ENCODE assay signal across 10 cellular contexts in the genomic region with DNA sequence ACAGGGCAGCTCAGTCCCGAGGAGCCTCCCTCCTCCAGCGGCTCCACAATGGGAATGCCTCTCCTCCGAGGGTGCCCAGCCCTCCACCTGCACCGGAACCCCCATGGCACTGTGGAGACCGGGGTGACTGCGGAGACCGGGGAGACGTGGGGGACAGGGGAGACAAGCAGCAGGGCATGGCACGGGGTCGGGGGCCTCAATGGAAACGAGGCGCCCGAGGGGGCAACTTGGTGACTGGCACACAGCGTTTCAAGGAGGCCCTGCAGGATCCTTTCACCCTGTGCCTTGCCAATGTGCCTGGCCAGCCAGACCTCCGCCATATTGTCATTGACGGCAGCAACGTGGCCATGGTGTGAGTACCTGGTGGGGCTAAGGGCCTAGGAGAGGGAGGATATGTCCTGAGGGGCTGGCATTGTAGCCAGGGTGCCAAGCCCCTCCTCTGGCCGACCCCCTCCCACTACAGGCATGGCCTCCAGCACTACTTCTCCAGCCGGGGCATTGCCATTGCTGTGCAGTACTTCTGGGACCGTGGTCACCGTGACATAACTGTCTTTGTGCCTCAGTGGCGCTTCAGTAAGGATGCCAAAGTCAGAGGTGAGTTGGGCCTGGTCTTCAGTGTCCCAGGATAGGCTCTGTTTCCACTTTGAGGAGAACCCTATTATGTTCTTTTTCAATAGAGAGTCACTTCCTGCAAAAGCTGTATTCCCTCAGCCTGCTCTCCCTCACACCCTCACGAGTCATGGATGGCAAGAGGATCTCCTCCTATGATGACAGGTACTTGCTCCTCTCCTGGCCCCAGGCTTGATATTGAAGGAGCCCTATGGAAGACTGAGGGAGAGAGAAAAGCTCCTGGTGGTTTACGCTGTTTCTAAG. TPM values are rescaled to one million over a fixed set of nuclear protein-coding genes. Genes with fewer than 3 reads are reported as not detected.
DNase-seq lines count a peak whose midpoint lies in the region; FAIRE-seq and TF ChIP-seq lines count a peak whose summit lies in the region.
"Had no signal": no experiment of that assay in that cellular context is flagged by ENCODE, and none has a peak within 500 bp of the region (broad histone marks: within the 10 kb centered on the region; RNA-seq: fewer than 3 reads in every experiment).

No MANE protein-coding gene starts in this region.

- no peak for FAIRE-seq in endothelial cell of umbilical vein (lab: Jason Lieb, UNC)
- FAIRE-seq: urothelium cell line had no signal

- H2AFZ ChIP-seq in KMS-11 (ENCODE audit: low read depth): no peak overlapping the region
- H2AFZ ChIP-seq in endothelial cell of umbilical vein (ENCODE audit: low read depth, low read length): no peak overlapping the region

- no peak for TF ChIP-seq EP300 in ovary (IDR thresholded peaks at IDR 0.05)

- CTCF ChIA-PET in endothelial cell of umbilical vein (lab: Charles Lee): interaction anchor here (0.6 to 10.2 kb wide), 37 partner anchors 9 to 318 kb away, joined by 3 to 811 read pairs (median 10); a partner anchor contains a TSS

- H3K4me3 ChIP-seq in BLaER1 treated with 17β-estradiol and CSF1 and Interleukin-3, amounts not matched to agents 10 nM and 100 nM: peak overlapping the region in 8 of 10 experiments; percentile 12 to 91 (median 84); a peak in 13 of 20 replicates
- H3K4me3 ChIP-seq in KMS-11 (IDR thresholded peaks at IDR 0.05; ENCODE audit: insufficient read depth, low read depth, low read length) (no peak overlapping the region), endothelial cell of umbilical vein (replicated peaks in 1 of 3; ENCODE audit: insufficient read depth in 1 of 3, low read depth in 1 of 3, low read length in 3 of 3) (peak overlapping the region in 1 of 3 experiments; percentile 12), ovary (no peak overlapping the region)

- H3K9ac ChIP-seq in BLaER1 treated with 17β-estradiol and CSF1 and Interleukin-3, amounts not matched to agents 10 nM and 100 nM: peak overlapping the region; percentile 38 to 99 (median 95); a peak in 18 of 22 replicates
- H3K9ac ChIP-seq in KMS-11 (no peak overlapping the region), endothelial cell of umbilical vein (replicated peaks; ENCODE audit: extremely low read depth, insufficient read depth, low read length) (no peak overlapping the region)

- H3K9me1 ChIP-seq in endothelial cell of umbilical vein (replicated peaks; ENCODE audit: control insufficient read depth, extremely low read depth, insufficient read depth, low read length): no peaks in the 10 kb centered on the region

- no peaks in the 10 kb centered on the region for H3K27me3 ChIP-seq in BLaER1 treated with 17β-estradiol and CSF1 and Interleukin-3, amounts not matched to agents 10 nM and 100 nM
- H3K27me3 ChIP-seq in KMS-11 (ENCODE audit: insufficient read depth, low read depth) (no peaks in the 10 kb centered on the region), endothelial cell of umbilical vein (ENCODE audit: control insufficient read depth in 2 of 2, insufficient read depth in 2 of 2, low read length in 2 of 2) (no peaks in the 10 kb centered on the region), ovary (no peaks in the 10 kb centered on the region)

- TF ChIP-seq POLR2A in endothelial cell of umbilical vein (IDR thresholded peaks at IDR 0.05; ENCODE audit: low read depth, low read length) (no peak), ovary (IDR thresholded peaks at IDR 0.05) (no peak)

- peaks cover 22 to 51% (median 40%) of the 10 kb centered on the region in 11 experiments for H3K36me3 ChIP-seq in BLaER1 treated with 17β-estradiol and CSF1 and Interleukin-3, amounts not matched to agents 10 nM and 100 nM
- H3K36me3 ChIP-seq in KMS-11 (ENCODE audit: insufficient read depth) (no peaks in the 10 kb centered on the region), endothelial cell of umbilical vein (ENCODE audit: control insufficient read depth in 2 of 2, extremely low read depth in 1 of 2, insufficient read depth in 2 of 2, low read length in 2 of 2) (peaks cover 7 to 18% of the 10 kb centered on the region in 2 experiments), ovary (no peaks in the 10 kb centered on the region)

- H3K27ac ChIP-seq in BLaER1 treated with 17β-estradiol and CSF1 and Interleukin-3, amounts not matched to agents 10 nM and 100 nM: peak overlapping the region in 7 of 11 experiments; percentile 12 to 98 (median 41); a peak in 10 of 22 replicates
- H3K27ac ChIP-seq in KMS-11 (no peak overlapping the region), endothelial cell of umbilical vein (ENCODE audit: insufficient read depth, low read depth, low read length) (no peak overlapping the region), ovary (peak overlapping the region in 1 of 2 donors; percentile 99)

- BruUV-seq in endothelial cell of umbilical vein (replicated peaks; lab: Mats Ljungman, UMichigan): no TSS peak

- peaks cover 76 to 93% (median 89%) of the 10 kb centered on the region in 10 experiments for H3K4me1 ChIP-seq in BLaER1 treated with 17β-estradiol and CSF1 and Interleukin-3, amounts not matched to agents 10 nM and 100 nM
- H3K4me1 ChIP-seq in KMS-11 (ENCODE audit: low read depth, poor library complexity, severe bottlenecking) (peaks cover 18% of the 10 kb centered on the region), endothelial cell of umbilical vein (ENCODE audit: control insufficient read depth, extremely low read depth, insufficient read depth, low read length) (peaks cover 48% of the 10 kb centered on the region), ovary (ENCODE audit: insufficient read depth) (peaks cover 10% of the 10 kb centered on the region)

- H3K4me2 ChIP-seq in BLaER1 treated with 17β-estradiol and CSF1 and Interleukin-3, amounts not matched to agents 10 nM and 100 nM: peak overlapping the region; percentile 88 to 99 (median 98)
- H3K4me2 ChIP-seq in KMS-11: peak overlapping the region; percentile 78; the same call in 1 of the 2 replicates
- peak overlapping the region; percentile 1 for H3K4me2 ChIP-seq in endothelial cell of umbilical vein (ENCODE audit: insufficient read depth, low read length)

- TF ChIP-seq CTCF in KMS-11 (conservative IDR thresholded peaks at IDR 0.05; ENCODE audit: low read depth, low read length): no peak
- TF ChIP-seq CTCF in endothelial cell of umbilical vein (IDR thresholded peaks at IDR 0.05; ENCODE audit: extremely low read depth in 1 of 2, insufficient read depth in 1 of 2, low read depth in 1 of 2, low read length in 2 of 2): no peak
- no peak for TF ChIP-seq CTCF in ovary (IDR thresholded peaks at IDR 0.05)

- 62 to 72% (median 66%) methylated on average over 24 of the region's 24 CpGs for WGBS in ovary, 3 donors

- no peaks in the 10 kb centered on the region for H3K79me2 ChIP-seq in KMS-11 (ENCODE audit: insufficient read depth, low read depth)
- peaks cover 23% of the 10 kb centered on the region for H3K79me2 ChIP-seq in endothelial cell of umbilical vein (ENCODE audit: control insufficient read depth, insufficient read depth, low read length)

- dilution Hi-C loops in endothelial cell of umbilical vein (cut with MboI; ENCODE audit: extremely low pct_ligation_motif_present, low sequenced_read_pairs): no loop called here

- peaks cover 4 to 44% (median 21%) of the 10 kb centered on the region in 11 experiments; a peak in 15 of 22 replicates for H4K20me1 ChIP-seq in BLaER1 treated with 17β-estradiol and CSF1 and Interleukin-3, amounts not matched to agents 10 nM and 100 nM
- no peaks in the 10 kb centered on the region for H4K20me1 ChIP-seq in KMS-11 (ENCODE audit: insufficient read depth)
- H4K20me1 ChIP-seq in endothelial cell of umbilical vein (replicated peaks; ENCODE audit: control insufficient read depth, extremely low read depth, insufficient read depth, low read length): no peaks in the 10 kb centered on the region

- POLR2A ChIA-PET in endothelial cell of umbilical vein (lab: Charles Lee): interaction anchor here (0.7 to 3.2 kb wide), 8 partner anchors 10 to 338 kb away, joined by 3 to 36 read pairs (median 4); a partner anchor contains a TSS

- intact Hi-C loops in endothelial cell of umbilical vein (cut with micrococcal nuclease): loop anchor here (5.0 kb wide), 1 partner anchor 285 kb away; a partner anchor contains a TSS
- intact Hi-C loops in ovary (cut with DNase I): loop anchor here in 3 of 4 donors (1.0 to 5.0 kb wide), 4 partner anchors 32 to 190 kb away; a partner anchor contains a TSS

- no peak for DNase-seq in endothelial cell of umbilical vein (ENCODE audit: low read depth, low spot score)
- peak; percentile 24 to 53 (median 51) for DNase-seq in ovary
- DNase-seq in effector CD8-positive, alpha-beta T cell (lab: John Stamatoyannopoulos, UW): no peak
- no peak for DNase-seq in D341Med (ENCODE audit: low spot score)
- DNase-seq in COR-L47 (lab: John Stamatoyannopoulos, UW): no peak
- DNase-seq in stimulated activated CD4-positive, alpha-beta T cell treated with anti-CD3 and anti-CD28 coated beads, Interleukin-12 subunit alpha, Interleukin-12 subunit beta, amount 100 ng/mL, for 4 hours: no peak
- DNase-seq: cortex of kidney had no signal

- no peaks in the 10 kb centered on the region for H3K9me3 ChIP-seq in BLaER1 treated with 17β-estradiol and CSF1 and Interleukin-3, amounts not matched to agents 10 nM and 100 nM (replicated peaks in 1 of 11)
- H3K9me3 ChIP-seq in endothelial cell of umbilical vein (replicated peaks; ENCODE audit: control insufficient read depth, insufficient read depth, low read length) (no peaks in the 10 kb centered on the region), ovary (no peaks in the 10 kb centered on the region)

RNA-seq across cellular contexts. Expression of a gene that starts 2.7 kb away (rescaled TPM):
- total RNA-seq in endothelial cell of umbilical vein (63.3 and 66.7 TPM in 2 replicates), ovary (10 to 100 TPM; 41.1 to 84.8 (median 67.8) TPM)
- polyA plus RNA-seq in endothelial cell of umbilical vein (25.2 and 25.4 TPM in 2 replicates), ovary (10 to 100 TPM; 35.1 to 44.4 TPM)
- polyA plus RNA-seq in endothelial cell of umbilical vein (2011; cell fraction: cytosol; rRNA removed): 19.6 and 24.3 TPM in 2 replicates
- polyA plus RNA-seq in endothelial cell of umbilical vein (2011; cell fraction: nucleus; rRNA removed): 99.3 and 103 TPM in 2 replicates
- polyA plus RNA-seq in endothelial cell of umbilical vein (2012): 39.1 and 39.8 TPM in 2 replicates
- polyA minus RNA-seq in endothelial cell of umbilical vein: 59.9 and 60.3 TPM in 2 replicates
- 7.4 TPM for polyA minus RNA-seq in endothelial cell of umbilical vein (2011; cell fraction: cytosol; rRNA and poly(A)+ RNA removed)
- polyA minus RNA-seq in endothelial cell of umbilical vein (2011; cell fraction: nucleus; rRNA and poly(A)+ RNA removed): 72.1 and 82.5 TPM in 2 replicates

RNA-seq across cellular contexts. Expression of a gene that starts 3.0 kb away (rescaled TPM):
- total RNA-seq in endothelial cell of umbilical vein (5.0 and 8.6 TPM in 2 replicates), ovary (10 to 100 TPM in 1 of 7 donors, 1 to 10 TPM in 6; 2.0 to 10.5 (median 4.7) TPM)
- polyA plus RNA-seq in endothelial cell of umbilical vein (7.8 and 7.9 TPM in 2 replicates), ovary (1 to 10 TPM; 5.8 to 7.5 TPM)
- polyA plus RNA-seq in endothelial cell of umbilical vein (2011; cell fraction: cytosol; rRNA removed): 3.4 and 4.2 TPM in 2 replicates
- 27.9 and 31.3 TPM in 2 replicates for polyA plus RNA-seq in endothelial cell of umbilical vein (2011; cell fraction: nucleus; rRNA removed)
- 4.2 and 5.1 TPM in 2 replicates for polyA plus RNA-seq in endothelial cell of umbilical vein (2012)
- polyA minus RNA-seq in endothelial cell of umbilical vein: 4.4 and 6.1 TPM in 2 replicates
- not detected for polyA minus RNA-seq in endothelial cell of umbilical vein (2011; cell fraction: cytosol; rRNA and poly(A)+ RNA removed)
- polyA minus RNA-seq in endothelial cell of umbilical vein (2011; cell fraction: nucleus; rRNA and poly(A)+ RNA removed): 6.4 and 8.2 TPM in 2 replicates

RNA-seq across cellular contexts. Expression of a gene that starts 10.1 kb away (rescaled TPM):
- total RNA-seq in endothelial cell of umbilical vein: 38.6 and 40.2 TPM in 2 replicates
- 72.6 and 89.8 TPM in 2 replicates for polyA plus RNA-seq in endothelial cell of umbilical vein
- polyA plus RNA-seq in endothelial cell of umbilical vein (2011; cell fraction: cytosol; rRNA removed): 52.3 and 53.0 TPM in 2 replicates
- polyA plus RNA-seq in endothelial cell of umbilical vein (2011; cell fraction: nucleus; rRNA removed): 192 and 200 TPM in 2 replicates
- polyA plus RNA-seq in endothelial cell of umbilical vein (2012): 25.9 and 26.8 TPM in 2 replicates
- polyA minus RNA-seq in endothelial cell of umbilical vein: 17.2 and 18.1 TPM in 2 replicates
- 19.7 TPM for polyA minus RNA-seq in endothelial cell of umbilical vein (2011; cell fraction: cytosol; rRNA and poly(A)+ RNA removed)
- 31.2 and 39.9 TPM in 2 replicates for polyA minus RNA-seq in endothelial cell of umbilical vein (2011; cell fraction: nucleus; rRNA and poly(A)+ RNA removed)
- 10 to 100 TPM; 46.2 to 68.8 (median 62.4) TPM for total RNA-seq in ovary
- 10 to 100 TPM; 33.4 to 65.7 TPM for polyA plus RNA-seq in ovary

RNA-seq across cellular contexts. Expression of a gene that starts 33.7 kb away (rescaled TPM):
- total RNA-seq in endothelial cell of umbilical vein: 42.8 and 45.1 TPM in 2 replicates
- polyA plus RNA-seq in endothelial cell of umbilical vein: 37.2 and 38.8 TPM in 2 replicates
- polyA plus RNA-seq in endothelial cell of umbilical vein (2011; cell fraction: cytosol; rRNA removed): 27.6 and 28.6 TPM in 2 replicates
- 59.8 and 66.2 TPM in 2 replicates for polyA plus RNA-seq in endothelial cell of umbilical vein (2011; cell fraction: nucleus; rRNA removed)
- polyA plus RNA-seq in endothelial cell of umbilical vein (2012): 25.5 and 35.2 TPM in 2 replicates
- 56.5 and 59.7 TPM in 2 replicates for polyA minus RNA-seq in endothelial cell of umbilical vein
- not detected for polyA minus RNA-seq in endothelial cell of umbilical vein (2011; cell fraction: cytosol; rRNA and poly(A)+ RNA removed)
- 27.5 and 30.6 TPM in 2 replicates for polyA minus RNA-seq in endothelial cell of umbilical vein (2011; cell fraction: nucleus; rRNA and poly(A)+ RNA removed)
- 10 to 100 TPM; 22.5 to 76.0 (median 63.6) TPM for total RNA-seq in ovary
- 10 to 100 TPM; 22.0 to 26.2 TPM for polyA plus RNA-seq in ovary

Comparison
In these comparisons a context has a peak if more than half of its experiments do, and no peak if none do; other contexts are left out.
1. H3K27ac ChIP-seq: peak in BLaER1 treated with 17β-estradiol and CSF1 and Interleukin-3, amounts not matched to agents 10 nM and 100 nM (7 of 11); none in KMS-11 (single experiment) and endothelial cell of umbilical vein (single experiment).
2. H3K4me2 ChIP-seq: peak in every context shown above with its lines; median percentile 98 in BLaER1 treated with 17β-estradiol and CSF1 and Interleukin-3, amounts not matched to agents 10 nM and 100 nM; 78 in KMS-11; 1 in endothelial cell of umbilical vein.
3. H3K4me3 ChIP-seq: peak in BLaER1 treated with 17β-estradiol and CSF1 and Interleukin-3, amounts not matched to agents 10 nM and 100 nM (8 of 10); none in KMS-11 (single experiment) and ovary (single experiment).
4. H3K9ac ChIP-seq: peak in BLaER1 treated with 17β-estradiol and CSF1 and Interleukin-3, amounts not matched to agents 10 nM and 100 nM (11 of 11); none in KMS-11 (single experiment) and endothelial cell of umbilical vein (single experiment).
5. DNase-seq: peak in ovary (5 of 5); none in endothelial cell of umbilical vein (single experiment), effector CD8-positive, alpha-beta T cell (single experiment), D341Med (single experiment), COR-L47 (single experiment) and stimulated activated CD4-positive, alpha-beta T cell treated with anti-CD3 and anti-CD28 coated beads, Interleukin-12 subunit alpha, Interleukin-12 subunit beta, amount 100 ng/mL, for 4 hours (single experiment).